In genomic region chr14:68248481-68249255, GRCh38 we compare ENCODE assay signal across 8 cellular contexts.
DNase-seq lines count a peak whose midpoint lies in the region; ATAC-seq, FAIRE-seq and TF ChIP-seq lines count a peak whose summit lies in the region.

No MANE protein-coding gene starts in this region.

- TF ChIP-seq CTCF in fibroblast of mammary gland (conservative IDR thresholded peaks at IDR 0.05; ENCODE audit: control insufficient read depth, insufficient read depth, low read depth, low read length): peak; percentile 53
- TF ChIP-seq CTCF in nephron (IDR thresholded peaks at IDR 0.05; ENCODE audit: unreplicated experiment in 3 of 3): peak; percentile 62 to 67 (median 64)

- H3K4me1 Mint-ChIP-seq in T-helper 17 cell (peaks cover 36% of the 10 kb centered on the region), nephron (peaks cover 95% of the 10 kb centered on the region)

- no peaks in the 10 kb centered on the region for H3K9me3 ChIP-seq in T-helper 17 cell (ENCODE audit: control insufficient read depth, low read length, poor library complexity, severe bottlenecking)

- H3K27me3 Mint-ChIP-seq in T-helper 17 cell (no peaks in the 10 kb centered on the region), nephron (ENCODE audit: low read depth) (no peaks in the 10 kb centered on the region)

- peak; percentile 58 for DNase-seq in G401 (ENCODE audit: low spot score)
- DNase-seq in NCI-H1092 (lab: John Stamatoyannopoulos, UW): peak; percentile 62
- no peak for DNase-seq in T-helper 17 cell
- peak; percentile 87 for DNase-seq in fibroblast of mammary gland (ENCODE audit: low read depth)

- H3K4me3 Mint-ChIP-seq in T-helper 17 cell (no peak overlapping the region), nephron (peak overlapping the region in 1 of 3 experiments; percentile 1)

- ATAC-seq in T-helper 17 cell: peak; percentile 78
- no peak for ATAC-seq in GM19324 (IDR thresholded peaks at IDR 0.05; ENCODE audit: low FRiP score, unreplicated experiment)
- no peak for ATAC-seq in GM21576 (IDR thresholded peaks at IDR 0.05; ENCODE audit: unreplicated experiment)

- in situ Hi-C loops in G401 (cut with HindIII; ENCODE audit: low sequenced_read_pairs): no loop called here

- FAIRE-seq in A204.1 (lab: Jason Lieb, UNC): peak; percentile 91

- no peaks in the 10 kb centered on the region for H3K36me3 Mint-ChIP-seq in T-helper 17 cell (ENCODE audit: low read depth)
- H3K36me3 Mint-ChIP-seq in nephron (ENCODE audit: low read depth): no peaks in the 10 kb centered on the region

- H3K4me3 ChIP-seq in fibroblast of mammary gland (ENCODE audit: control insufficient read depth, low read depth, low read length): no peak overlapping the region

- no peaks in the 10 kb centered on the region for H3K9me3 Mint-ChIP-seq in nephron

- peak overlapping the region; percentile 88 for H3K27ac Mint-ChIP-seq in T-helper 17 cell
- H3K27ac Mint-ChIP-seq in nephron: peak overlapping the region in 2 of 3 experiments; percentile 96 to 97

Comparison
In these comparisons a context has a peak if more than half of its experiments do, and no peak if none do; other contexts are left out.
1. DNase-seq: peak in G401 (single experiment), NCI-H1092 (single experiment) and fibroblast of mammary gland (single experiment); none in T-helper 17 cell (0 of 3).